In genomic region chr6:110728501-110728900, GRCh38 we compare ENCODE assay signal across 15 cellular contexts.
DNase-seq lines count a peak whose midpoint lies in the region; ATAC-seq lines count a peak whose summit lies in the region.
"Had no signal": no experiment of that assay in that cellular context is flagged by ENCODE, and none has a peak within 500 bp of the region (broad histone marks: within the 10 kb centered on the region; RNA-seq: fewer than 3 reads in every experiment).

No MANE protein-coding gene starts in this region.

- no peak for DNase-seq in activated naive CD8-positive, alpha-beta T cell treated with anti-CD3 and anti-CD28 coated beads, Interleukin-2, amount 50 U/mL, for 24 hours
- no peak for DNase-seq in activated naive CD8-positive, alpha-beta T cell treated with anti-CD3 and anti-CD28 coated beads for 36 hours
- no peak for DNase-seq in stimulated activated naive CD4-positive, alpha-beta T cell (lab: John Stamatoyannopoulos, UW)
- DNase-seq in NCI-H510A treated with DMSO at 0.1 percent for 48 hours (lab: John Stamatoyannopoulos, UW), result no peak
- no peak for DNase-seq in HuH-7.5 (ENCODE audit: low spot score)
- no peak for DNase-seq in retina
- DNase-seq: 8988T; activated gamma-delta T cell treated with Interleukin-2 at 50 U/mL for 16 hours; CD4-positive, CD25-positive, alpha-beta regulatory T cell; GDM1; H9; immature natural killer cell had no signal

- H3K9me3 Mint-ChIP-seq in activated naive CD8-positive, alpha-beta T cell treated with anti-CD3 and anti-CD28 coated beads, Interleukin-2, amount 50 U/mL, for 24 hours, result no peaks in the 10 kb centered on the region
- no peaks in the 10 kb centered on the region for H3K9me3 Mint-ChIP-seq in activated naive CD8-positive, alpha-beta T cell treated with anti-CD3 and anti-CD28 coated beads for 36 hours
- H3K9me3 Mint-ChIP-seq: CD4-positive, CD25-positive, alpha-beta regulatory T cell; H9; immature natural killer cell had no signal

- ATAC-seq in activated naive CD8-positive, alpha-beta T cell treated with anti-CD3 and anti-CD28 coated beads, Interleukin-2, amount 50 U/mL, for 24 hours, result peak; percentile 61
- ATAC-seq in HG02678 (IDR thresholded peaks at IDR 0.05; ENCODE audit: unreplicated experiment) (peak; percentile 84), HG03442 (IDR thresholded peaks at IDR 0.05; ENCODE audit: unreplicated experiment) (peak; percentile 94)
- ATAC-seq: gastroesophageal sphincter had no signal

- no peak overlapping the region for H3K27ac Mint-ChIP-seq in activated naive CD8-positive, alpha-beta T cell treated with anti-CD3 and anti-CD28 coated beads, Interleukin-2, amount 50 U/mL, for 24 hours
- no peak overlapping the region for H3K27ac Mint-ChIP-seq in activated naive CD8-positive, alpha-beta T cell treated with anti-CD3 and anti-CD28 coated beads for 36 hours

- no peaks in the 10 kb centered on the region for H3K36me3 Mint-ChIP-seq in activated naive CD8-positive, alpha-beta T cell treated with anti-CD3 and anti-CD28 coated beads, Interleukin-2, amount 50 U/mL, for 24 hours (ENCODE audit: low read depth)
- H3K36me3 Mint-ChIP-seq in activated naive CD8-positive, alpha-beta T cell treated with anti-CD3 and anti-CD28 coated beads for 36 hours, result no peaks in the 10 kb centered on the region

- no peak overlapping the region for H3K4me3 Mint-ChIP-seq in activated naive CD8-positive, alpha-beta T cell treated with anti-CD3 and anti-CD28 coated beads, Interleukin-2, amount 50 U/mL, for 24 hours
- H3K4me3 Mint-ChIP-seq in activated naive CD8-positive, alpha-beta T cell treated with anti-CD3 and anti-CD28 coated beads for 36 hours, result no peak overlapping the region
- H3K4me3 Mint-ChIP-seq: H9, immature natural killer cell had no signal

- no peaks in the 10 kb centered on the region for H3K27me3 Mint-ChIP-seq in activated naive CD8-positive, alpha-beta T cell treated with anti-CD3 and anti-CD28 coated beads, Interleukin-2, amount 50 U/mL, for 24 hours
- H3K27me3 Mint-ChIP-seq in activated naive CD8-positive, alpha-beta T cell treated with anti-CD3 and anti-CD28 coated beads for 36 hours, result no peaks in the 10 kb centered on the region
- H3K27me3 Mint-ChIP-seq: CD4-positive, CD25-positive, alpha-beta regulatory T cell had no signal

- H3K4me1 Mint-ChIP-seq in activated naive CD8-positive, alpha-beta T cell treated with anti-CD3 and anti-CD28 coated beads, Interleukin-2, amount 50 U/mL, for 24 hours, result peaks cover 4% of the 10 kb centered on the region
- no peaks in the 10 kb centered on the region for H3K4me1 Mint-ChIP-seq in activated naive CD8-positive, alpha-beta T cell treated with anti-CD3 and anti-CD28 coated beads for 36 hours
- H3K4me1 Mint-ChIP-seq: H9 had no signal
